Comparison of ENCODE assay signal across 8 cellular contexts in genomic region chr1:214328770-214329455, GRCh38. TPM values are rescaled to one million over a fixed set of nuclear protein-coding genes. Genes with fewer than 3 reads are reported as not detected.
DNase-seq lines count a peak whose midpoint lies in the region; ATAC-seq and TF ChIP-seq lines count a peak whose summit lies in the region.

No MANE protein-coding gene starts in this region.

- no CpG with 5 or more reads among the region's 11 CpGs for WGBS in trophoblast cell (ENCODE audit: extremely low coverage, insufficient coverage, insufficient read length)
- WGBS in upper lobe of left lung, 2 donors: 51 to 69% methylated on average over 6 to 11 of the region's 11 CpGs

- peaks cover 22% of the 10 kb centered on the region for H3K79me1 ChIP-seq in trophoblast cell (ENCODE audit: low read length)

- H3K36me3 ChIP-seq in SJCRH30 (peaks cover 2% of the 10 kb centered on the region; the same call in 1 of the 2 replicates), trophoblast cell (ENCODE audit: control insufficient read depth in 1 of 2, insufficient read depth in 2 of 2, low read length in 2 of 2) (peaks cover 10 to 30% of the 10 kb centered on the region in 2 experiments), upper lobe of left lung (peaks cover 0 to 24% (median 2%) of the 10 kb centered on the region in 4 donors)

- peak overlapping the region; percentile 11 for H4K8ac ChIP-seq in trophoblast cell (ENCODE audit: low read depth, low read length)

- no peak overlapping the region for H3K4ac ChIP-seq in trophoblast cell (ENCODE audit: low read depth, low read length)

- H3K18ac ChIP-seq in trophoblast cell (ENCODE audit: low read length): peak overlapping the region; percentile 15

- no peaks in the 10 kb centered on the region for H3K79me2 ChIP-seq in trophoblast cell (ENCODE audit: control insufficient read depth, insufficient read depth, low read length, poor library complexity)

- H3K4me2 ChIP-seq in trophoblast cell (ENCODE audit: low read length): no peak overlapping the region

- H3K4me1 ChIP-seq in SJCRH30 (no peaks in the 10 kb centered on the region), trophoblast cell (ENCODE audit: control insufficient read depth in 1 of 2, insufficient read depth in 2 of 2, low read length in 2 of 2) (peaks cover 20 to 33% of the 10 kb centered on the region in 2 experiments), upper lobe of left lung (peaks cover 0 to 6% (median 0%) of the 10 kb centered on the region in 4 donors)

- H3K9me3 ChIP-seq in SJCRH30 (replicated peaks): no peaks in the 10 kb centered on the region
- no peaks in the 10 kb centered on the region for H3K9me3 ChIP-seq in trophoblast cell (ENCODE audit: insufficient read depth, low read depth, low read length)
- no peaks in the 10 kb centered on the region for H3K9me3 ChIP-seq in upper lobe of left lung

- no peak for TF ChIP-seq POLR2A in upper lobe of left lung (IDR thresholded peaks at IDR 0.05)

- DNase-seq in GM10248 (ENCODE audit: extremely low spot score) (peak; percentile 82), HCEC 1CT (peak; percentile 72), M059J (ENCODE audit: low read depth) (peak; percentile 76), SJCRH30 (peak; percentile 66 to 89), germinal center (ENCODE audit: low spot score) (peak; percentile 75), trophoblast cell (peak; percentile 84 to 95), upper lobe of left lung (peak; percentile 55 to 72)
- DNase-seq in activated gamma-delta T cell treated with anti-CD3 and anti-CD28 coated beads, Interleukin-2, amount 50 U/mL, for 16 hours (ENCODE audit: low read depth): peak; percentile 57

- peak overlapping the region; percentile 20 for H3K14ac ChIP-seq in trophoblast cell (ENCODE audit: low read length)

- POLR2A ChIA-PET in GM10248 (lab: Yijun Ruan, JAX): no interaction called here

- peak overlapping the region; percentile 33 for H2AK5ac ChIP-seq in trophoblast cell (ENCODE audit: low read length)

- peak overlapping the region; percentile 15 for H2BK120ac ChIP-seq in trophoblast cell (ENCODE audit: insufficient read depth, low read length, poor library complexity)

- H3K27ac ChIP-seq in SJCRH30 (no peak overlapping the region), trophoblast cell (ENCODE audit: low read depth, low read length) (peak overlapping the region; percentile 71), upper lobe of left lung (no peak overlapping the region)

- CTCF ChIA-PET in GM10248 (lab: Yijun Ruan, JAX): interaction anchor here (0.7 to 11.8 kb wide), 44 partner anchors 12 to 1205 kb away, joined by 3 to 452 read pairs (median 4); partner anchors contain the start of gene SMYD2

- no peak overlapping the region for H3K9ac ChIP-seq in trophoblast cell (ENCODE audit: low read length)

- H3K4me3 ChIP-seq in SJCRH30 (no peak overlapping the region), trophoblast cell (ENCODE audit: low read depth, low read length) (no peak overlapping the region), upper lobe of left lung (no peak overlapping the region)

- no peak for TF ChIP-seq EP300 in upper lobe of left lung (IDR thresholded peaks at IDR 0.05)

- H4K12ac ChIP-seq in trophoblast cell (ENCODE audit: low read depth, low read length): no peak overlapping the region

- TF ChIP-seq CTCF in GM10248 (IDR thresholded peaks at IDR 0.05; ENCODE audit: control extremely low read depth, extremely low read depth, low read depth, missing control alignments): peak; percentile 96
- TF ChIP-seq CTCF in upper lobe of left lung (IDR thresholded peaks at IDR 0.05): peak; percentile 77 to 94 (median 86)

- no peak overlapping the region for H2BK12ac ChIP-seq in trophoblast cell (ENCODE audit: low read length)

- peak; percentile 87 to 91 for ATAC-seq in upper lobe of left lung (ENCODE audit: low FRiP score in 2 of 2)

- H2BK5ac ChIP-seq in trophoblast cell (ENCODE audit: low read depth, low read length, poor library complexity): no peak overlapping the region

- H3K23ac ChIP-seq in trophoblast cell (ENCODE audit: low read length): no peak overlapping the region

- peak overlapping the region; percentile 27 for H4K91ac ChIP-seq in trophoblast cell (ENCODE audit: low read depth, low read length)

- H3K27me3 ChIP-seq in SJCRH30: no peaks in the 10 kb centered on the region
- no peaks in the 10 kb centered on the region for H3K27me3 ChIP-seq in trophoblast cell (ENCODE audit: insufficient read depth, low read length)
- no peaks in the 10 kb centered on the region for H3K27me3 ChIP-seq in upper lobe of left lung

- no peak overlapping the region for H2AFZ ChIP-seq in trophoblast cell (ENCODE audit: insufficient read depth, low read length, poor library complexity)

RNA-seq across cellular contexts. Expression of gene SMYD2, which starts 48.0 kb away (rescaled TPM):
- total RNA-seq in M059J (2014; rRNA removed; shearing (Covaris generic)): 70.9 and 78.8 TPM in 2 replicates
- 34.8 and 37.2 TPM in 2 replicates for total RNA-seq in SJCRH30 (2014; rRNA removed; shearing (Covaris generic))
- polyA plus RNA-seq in trophoblast cell (2013): 69.5 and 72.9 TPM in 2 replicates
- 10 to 100 TPM; 22.6 to 52.9 (median 34.8) TPM for total RNA-seq in upper lobe of left lung
